In the genomic region with DNA sequence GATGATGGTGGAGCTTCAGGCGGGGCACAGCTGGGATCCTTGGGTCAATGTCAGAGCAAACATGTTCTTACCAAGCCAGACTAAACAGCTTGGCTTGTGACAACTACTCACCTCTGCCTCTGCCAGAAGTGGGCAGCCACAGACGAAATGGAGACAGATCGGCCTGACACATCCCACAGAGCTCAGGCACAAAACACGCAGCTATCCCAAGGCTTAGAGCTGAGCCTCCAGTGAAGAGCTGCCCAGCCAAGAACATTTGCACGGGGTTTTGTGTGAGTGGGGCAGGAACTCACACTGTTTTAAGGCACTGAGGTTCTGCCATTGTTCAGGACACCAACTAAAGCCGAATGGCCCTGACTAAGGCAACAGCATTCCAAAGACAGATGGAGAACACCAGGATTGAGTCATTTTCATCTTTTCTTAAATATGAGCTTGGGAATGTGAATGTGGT, we compare ENCODE assay signal across 10 cellular contexts. TPM values are rescaled to one million over a fixed set of nuclear protein-coding genes. Genes with fewer than 3 reads are reported as not detected.
DNase-seq lines count a peak whose midpoint lies in the region; ATAC-seq and TF ChIP-seq lines count a peak whose summit lies in the region.
"Had no signal": no experiment of that assay in that cellular context is flagged by ENCODE, and none has a peak within 500 bp of the region (broad histone marks: within the 10 kb centered on the region; RNA-seq: fewer than 3 reads in every experiment).

No MANE protein-coding gene starts in this region.

- DNase-seq in AG10803 (ENCODE audit: low read depth) = peak; percentile 92
- DNase-seq in SJSA1 (ENCODE audit: low read depth in 1 of 2, low spot score in 2 of 2) = peak; percentile 73 to 83
- DNase-seq in foreskin fibroblast = peak; percentile 72 to 87
- no peak for DNase-seq in activated CD4-positive, alpha-beta T cell treated with anti-CD3 and anti-CD28 coated beads for 36 hours
- DNase-seq in AML-193 (lab: John Stamatoyannopoulos, UW) = no peak
- no peak for DNase-seq in NCI-H2196 (lab: John Stamatoyannopoulos, UW; ENCODE audit: unreplicated experiment)
- DNase-seq: activated naive CD4-positive, alpha-beta T cell treated with anti-CD3 and anti-CD28 coated beads, Interleukin-2, amount 50 U/mL, for 16 hours had no signal

- H3K4me2 ChIP-seq in parathyroid adenoma (ENCODE audit: low read length) = no peak overlapping the region

- no peaks in the 10 kb centered on the region for H3K27me3 ChIP-seq in SJSA1 (replicated peaks)
- peaks cover 5% of the 10 kb centered on the region for H3K27me3 ChIP-seq in parathyroid adenoma (ENCODE audit: control insufficient read depth, insufficient read depth, low read length)

- H3K4me3 ChIP-seq in AG10803 (ENCODE audit: low read length) (peak overlapping the region; percentile 10), SJSA1 (no peak overlapping the region), foreskin fibroblast (ENCODE audit: low read depth in 1 of 2, low read length in 2 of 2) (peak overlapping the region in 1 of 2 donors; percentile 23), parathyroid adenoma (ENCODE audit: low read depth, low read length) (no peak overlapping the region)

- no peak overlapping the region for H3K27ac Mint-ChIP-seq in activated CD4-positive, alpha-beta T cell treated with anti-CD3 and anti-CD28 coated beads for 36 hours
- H3K27ac Mint-ChIP-seq: T-helper 1 cell treated with Interleukin-12 subunit alpha and Interleukin-12 subunit beta and Interleukin-4 antibody, amounts not matched to agents 30 μg/mL and 1 μg/mL, for 36 hours had no signal

- H3K36me3 ChIP-seq in SJSA1 (peaks cover 39% of the 10 kb centered on the region), parathyroid adenoma (ENCODE audit: control insufficient read depth, insufficient read depth, low read length) (no peaks in the 10 kb centered on the region)

- H3K79me2 ChIP-seq in parathyroid adenoma = no peaks in the 10 kb centered on the region

- CTCF ChIA-PET in activated CD4-positive, alpha-beta T cell treated with anti-CD3 and anti-CD28 coated beads for 36 hours (lab: Charles Lee) = no interaction called here

- H3K27ac ChIP-seq in SJSA1 (peak overlapping the region; percentile 88), parathyroid adenoma (peak overlapping the region; percentile 39)

- peaks cover 2% of the 10 kb centered on the region for H3K27me3 Mint-ChIP-seq in activated CD4-positive, alpha-beta T cell treated with anti-CD3 and anti-CD28 coated beads for 36 hours

- H2AFZ ChIP-seq in parathyroid adenoma = no peak overlapping the region

- H3K9ac ChIP-seq in parathyroid adenoma = no peak overlapping the region

- H3K9me3 Mint-ChIP-seq in activated CD4-positive, alpha-beta T cell treated with anti-CD3 and anti-CD28 coated beads for 36 hours (ENCODE audit: low read depth) = no peaks in the 10 kb centered on the region
- H3K9me3 Mint-ChIP-seq: T-helper 1 cell treated with Interleukin-12 subunit alpha and Interleukin-12 subunit beta and Interleukin-4 antibody, amounts not matched to agents 30 μg/mL and 1 μg/mL, for 36 hours had no signal

- H3K4me1 ChIP-seq in SJSA1 (replicated peaks) (peaks cover 78% of the 10 kb centered on the region), parathyroid adenoma (peaks cover 2% of the 10 kb centered on the region)

- no peak for ATAC-seq in activated CD4-positive, alpha-beta T cell treated with anti-CD3 and anti-CD28 coated beads for 36 hours
- no peak for ATAC-seq in GM21723 (IDR thresholded peaks at IDR 0.05; ENCODE audit: unreplicated experiment)

- POLR2A ChIA-PET in activated CD4-positive, alpha-beta T cell treated with anti-CD3 and anti-CD28 coated beads for 36 hours (lab: Charles Lee) = interaction anchor here (0.6 kb wide), 1 partner anchor 26 kb away, joined by 3 read pairs; no protein-coding TSS in a partner anchor

- no peak overlapping the region for H3K4me3 Mint-ChIP-seq in activated CD4-positive, alpha-beta T cell treated with anti-CD3 and anti-CD28 coated beads for 36 hours
- H3K4me3 Mint-ChIP-seq: T-helper 1 cell treated with Interleukin-12 subunit alpha and Interleukin-12 subunit beta and Interleukin-4 antibody, amounts not matched to agents 30 μg/mL and 1 μg/mL, for 36 hours had no signal

- H3K9me3 ChIP-seq in SJSA1 (replicated peaks) = peaks cover 3% of the 10 kb centered on the region; the same call in 1 of the 2 replicates
- H3K9me3 ChIP-seq in parathyroid adenoma (ENCODE audit: control insufficient read depth, low read length) = no peaks in the 10 kb centered on the region

- intact Hi-C loops in activated CD4-positive, alpha-beta T cell treated with anti-CD3 and anti-CD28 coated beads for 36 hours (cut with DNase I, micrococcal nuclease) = no loop called here

- no peaks in the 10 kb centered on the region for H3K4me1 Mint-ChIP-seq in activated CD4-positive, alpha-beta T cell treated with anti-CD3 and anti-CD28 coated beads for 36 hours

- TF ChIP-seq CTCF in AG10803 (conservative IDR thresholded peaks at IDR 0.05; ENCODE audit: low read length) (no peak), foreskin fibroblast (IDR thresholded peaks at IDR 0.05; ENCODE audit: low read depth, low read length) (no peak), parathyroid adenoma (IDR thresholded peaks at IDR 0.05) (no peak)

- H3K36me3 Mint-ChIP-seq in activated CD4-positive, alpha-beta T cell treated with anti-CD3 and anti-CD28 coated beads for 36 hours (ENCODE audit: low read depth) = no peaks in the 10 kb centered on the region

RNA-seq across cellular contexts. Expression of a gene that starts 12.8 kb away (rescaled TPM):
- 199 and 310 TPM in 2 replicates for total RNA-seq in SJSA1 (2014; rRNA removed; shearing (Covaris generic))
- total RNA-seq in activated CD4-positive, alpha-beta T cell treated with anti-CD3 and anti-CD28 coated beads for 36 hours = under 1 TPM; 0.37 to 0.81 TPM

Comparison
In these comparisons a context has a peak if more than half of its experiments do, and no peak if none do; other contexts are left out.
1. DNase-seq: peak in AG10803 (single experiment), SJSA1 (2 of 2) and foreskin fibroblast (2 of 2); none in activated CD4-positive, alpha-beta T cell treated with anti-CD3 and anti-CD28 coated beads for 36 hours (single experiment), AML-193 (0 of 2) and NCI-H2196 (single experiment).
2. RNA of a gene that starts 12.8 kb away (total RNA-seq): 199 to 310 TPM in SJSA1; 0.37 to 0.81 TPM in activated CD4-positive, alpha-beta T cell treated with anti-CD3 and anti-CD28 coated beads for 36 hours; every median in the first group is over 100 times any median in the second.